Comparison of ENCODE assay signal across 11 cellular contexts in genomic region chr2:122028371-122029102, GRCh38.
DNase-seq lines count a peak whose midpoint lies in the region; ATAC-seq and TF ChIP-seq lines count a peak whose summit lies in the region.
"Had no signal": no experiment of that assay in that cellular context is flagged by ENCODE, and none has a peak within 500 bp of the region (broad histone marks: within the 10 kb centered on the region; RNA-seq: fewer than 3 reads in every experiment).

No MANE protein-coding gene starts in this region.

- no peaks in the 10 kb centered on the region for H3K9me3 Mint-ChIP-seq in mesothelial cell of epicardium
- no peaks in the 10 kb centered on the region for H3K9me3 Mint-ChIP-seq in stimulated activated effector memory CD8-positive, alpha-beta T cell treated with anti-CD3 and anti-CD28 coated beads, Interleukin-12 subunit alpha, Interleukin-12 subunit beta, amount 100 ng/mL, for 72 hours

- TF ChIP-seq EP300 in esophagus muscularis mucosa (IDR thresholded peaks at IDR 0.05), result no peak

- peak overlapping the region; percentile 18 for H3K27ac Mint-ChIP-seq in mesothelial cell of epicardium
- no peak overlapping the region for H3K27ac Mint-ChIP-seq in stimulated activated effector memory CD8-positive, alpha-beta T cell treated with anti-CD3 and anti-CD28 coated beads, Interleukin-12 subunit alpha, Interleukin-12 subunit beta, amount 100 ng/mL, for 72 hours

- H3K27me3 ChIP-seq in MG63, result no peaks in the 10 kb centered on the region; the same call in 1 of the 2 replicates
- H3K27me3 ChIP-seq in esophagus muscularis mucosa, result peaks cover 0 to 6% (median 0%) of the 10 kb centered on the region in 4 donors

- H3K36me3 ChIP-seq in MG63, result no peaks in the 10 kb centered on the region
- H3K36me3 ChIP-seq in esophagus muscularis mucosa, result no peaks in the 10 kb centered on the region

- H3K9me3 ChIP-seq in MG63 (no peaks in the 10 kb centered on the region), esophagus muscularis mucosa (no peaks in the 10 kb centered on the region)

- no peak overlapping the region for H3K4me3 Mint-ChIP-seq in mesothelial cell of epicardium
- no peak overlapping the region for H3K4me3 Mint-ChIP-seq in stimulated activated effector memory CD8-positive, alpha-beta T cell treated with anti-CD3 and anti-CD28 coated beads, Interleukin-12 subunit alpha, Interleukin-12 subunit beta, amount 100 ng/mL, for 72 hours

- no peak for ATAC-seq in stimulated activated effector memory CD8-positive, alpha-beta T cell treated with anti-CD3 and anti-CD28 coated beads, Interleukin-12 subunit alpha, Interleukin-12 subunit beta, amount 100 ng/mL, for 72 hours

- no peaks in the 10 kb centered on the region for H3K4me1 ChIP-seq in esophagus muscularis mucosa

- no peak for TF ChIP-seq POLR2A in esophagus muscularis mucosa (IDR thresholded peaks at IDR 0.05; ENCODE audit: low read depth)

- H3K4me3 ChIP-seq in MG63, result no peak overlapping the region
- H3K4me3 ChIP-seq in choroid plexus epithelial cell (ENCODE audit: low read depth, low read length), result no peak overlapping the region
- H3K4me3 ChIP-seq in esophagus muscularis mucosa, result no peak overlapping the region
- H3K4me3 ChIP-seq: smooth muscle cell had no signal

- no peaks in the 10 kb centered on the region for H3K36me3 Mint-ChIP-seq in mesothelial cell of epicardium
- H3K36me3 Mint-ChIP-seq in stimulated activated effector memory CD8-positive, alpha-beta T cell treated with anti-CD3 and anti-CD28 coated beads, Interleukin-12 subunit alpha, Interleukin-12 subunit beta, amount 100 ng/mL, for 72 hours, result no peaks in the 10 kb centered on the region

- WGBS in esophagus muscularis mucosa, result 56% methylated on average over 7 of the region's 7 CpGs

- intact Hi-C loops in esophagus muscularis mucosa (cut with DNase I), result no loop called here

- no peak overlapping the region for H3K27ac ChIP-seq in esophagus muscularis mucosa (replicated peaks in 1 of 4)

- in situ Hi-C loops in G401 (cut with HindIII; ENCODE audit: low sequenced_read_pairs), result no loop called here

- TF ChIP-seq CTCF in choroid plexus epithelial cell (conservative IDR thresholded peaks at IDR 0.05; ENCODE audit: low read depth, low read length), result no peak
- TF ChIP-seq CTCF in mesothelial cell of epicardium (IDR thresholded peaks at IDR 0.05; ENCODE audit: unreplicated experiment), result no peak
- TF ChIP-seq CTCF in esophagus muscularis mucosa (IDR thresholded peaks at IDR 0.05), result no peak

- peak; percentile 83 for DNase-seq in AG20443 (ENCODE audit: low spot score)
- peak; percentile 21 for DNase-seq in MG63
- DNase-seq in choroid plexus epithelial cell (ENCODE audit: low read depth), result peak; percentile 51
- peak in 1 of 2 experiments; percentile 11 for DNase-seq in mesothelial cell of epicardium (ENCODE audit: low spot score in 2 of 2, unreplicated experiment in 2 of 2)
- DNase-seq in G401 (ENCODE audit: low spot score), result no peak
- DNase-seq in esophagus muscularis mucosa (ENCODE audit: extremely low spot score), result no peak
- no peak for DNase-seq in stimulated activated effector memory CD8-positive, alpha-beta T cell treated with anti-CD3 and anti-CD28 coated beads, Interleukin-12 subunit alpha, Interleukin-12 subunit beta, amount 100 ng/mL, for 72 hours (ENCODE audit: low spot score in 2 of 2)
- DNase-seq in central memory CD4-positive, alpha-beta T cell, result no peak
- DNase-seq: effector memory CD4-positive, alpha-beta T cell; NCI-H1417 treated with DMSO at 0.1 percent for 48 hours had no signal

- peaks cover 38% of the 10 kb centered on the region for H3K4me1 Mint-ChIP-seq in mesothelial cell of epicardium
- no peaks in the 10 kb centered on the region for H3K4me1 Mint-ChIP-seq in stimulated activated effector memory CD8-positive, alpha-beta T cell treated with anti-CD3 and anti-CD28 coated beads, Interleukin-12 subunit alpha, Interleukin-12 subunit beta, amount 100 ng/mL, for 72 hours

- H3K27me3 Mint-ChIP-seq in mesothelial cell of epicardium (ENCODE audit: low read depth), result peaks cover 19% of the 10 kb centered on the region

Comparison
In these comparisons a context has a peak if more than half of its experiments do, and no peak if none do; other contexts are left out.
1. DNase-seq: peak in AG20443 (single experiment), MG63 (single experiment) and choroid plexus epithelial cell (single experiment); none in G401 (single experiment), esophagus muscularis mucosa (single experiment), stimulated activated effector memory CD8-positive, alpha-beta T cell treated with anti-CD3 and anti-CD28 coated beads, Interleukin-12 subunit alpha, Interleukin-12 subunit beta, amount 100 ng/mL, for 72 hours (0 of 2) and central memory CD4-positive, alpha-beta T cell (single experiment).